ENCODE assay signal across 15 cellular contexts in the genomic region with DNA sequence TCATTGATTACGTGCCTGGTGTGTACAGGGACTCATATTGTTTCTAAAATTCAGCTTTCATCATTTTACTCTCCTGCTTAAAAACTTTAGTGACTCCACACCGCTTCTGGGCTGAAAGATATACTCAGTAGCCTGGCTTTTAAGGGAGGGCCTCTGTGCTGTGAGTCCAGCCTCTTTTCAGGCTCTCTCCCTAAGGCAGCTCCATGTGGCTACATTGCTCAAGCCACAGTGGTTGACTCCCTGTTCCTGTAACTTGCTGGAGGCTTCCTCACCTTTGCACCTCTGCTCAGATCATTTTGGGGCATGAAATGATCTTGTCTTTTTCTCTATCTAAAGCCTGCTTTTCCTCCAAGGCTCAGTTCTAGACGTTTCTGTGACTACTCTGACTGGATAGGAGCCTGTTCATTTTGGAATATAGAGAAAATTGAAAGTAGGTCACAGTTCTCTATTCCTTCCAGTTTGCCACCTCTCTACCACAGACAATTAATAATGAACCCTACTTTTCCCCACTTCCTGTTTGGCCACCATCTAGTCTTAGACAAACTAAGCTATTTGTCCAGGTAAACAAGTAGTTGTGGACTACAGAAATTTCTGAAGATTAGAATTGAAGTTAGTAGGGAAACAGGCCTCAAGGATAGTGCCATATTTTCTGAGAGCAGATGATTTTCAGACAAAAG.
DNase-seq lines count a peak whose midpoint lies in the region; ATAC-seq, FAIRE-seq and TF ChIP-seq lines count a peak whose summit lies in the region.
"Had no signal": no experiment of that assay in that cellular context is flagged by ENCODE, and none has a peak within 500 bp of the region (broad histone marks: within the 10 kb centered on the region; RNA-seq: fewer than 3 reads in every experiment).

No MANE protein-coding gene starts in this region.

- BruUV-seq in HepG2 (replicated peaks; lab: Mats Ljungman, UMichigan): no TSS peak

- POLR2A ChIA-PET in HepG2 (lab: Yijun Ruan, JAX): no interaction called here

- no peak for TF ChIP-seq CTCF in liver (IDR thresholded peaks at IDR 0.05; ENCODE audit: low read depth, low read length, missing input control)
- TF ChIP-seq CTCF in HepG2 (CRISPR knock-in tag; IDR thresholded peaks at IDR 0.05): no peak
- no peak for TF ChIP-seq CTCF in OCI-LY1 (IDR thresholded peaks at IDR 0.05; ENCODE audit: low read length)
- TF ChIP-seq CTCF in brain microvascular endothelial cell (IDR thresholded peaks at IDR 0.05; ENCODE audit: low read depth, low read length, missing control alignments): no peak

- no peaks in the 10 kb centered on the region for H3K36me3 ChIP-seq in liver (ENCODE audit: control insufficient read depth in 4 of 4, insufficient read depth in 3 of 4, low read depth in 1 of 4, low read length in 3 of 4)
- no peaks in the 10 kb centered on the region for H3K36me3 ChIP-seq in HepG2 (replicated peaks in 1 of 2; ENCODE audit: control insufficient read depth in 1 of 2, insufficient read depth in 2 of 2, low read length in 2 of 2)
- H3K36me3 ChIP-seq in OCI-LY1 (ENCODE audit: insufficient read depth, low read length): peaks cover under 1% of the 10 kb centered on the region; the same call in 1 of the 2 replicates
- no peaks in the 10 kb centered on the region for H3K36me3 ChIP-seq in brain microvascular endothelial cell (replicated peaks)
- H3K36me3 ChIP-seq: upper lobe of left lung had no signal

- no peaks in the 10 kb centered on the region for H3K9me3 ChIP-seq in liver (ENCODE audit: control insufficient read depth in 4 of 4, low read length in 3 of 4)
- H3K9me3 ChIP-seq in HepG2 (ENCODE audit: low read length): no peaks in the 10 kb centered on the region
- no peaks in the 10 kb centered on the region for H3K9me3 ChIP-seq in OCI-LY1 (ENCODE audit: low read length)
- H3K9me3 ChIP-seq: mucosa of descending colon, upper lobe of left lung had no signal

- H3F3A ChIP-seq in OCI-LY1 (ENCODE audit: insufficient read depth, low read length): peaks cover 7% of the 10 kb centered on the region

- CTCF ChIA-PET in HepG2 (lab: Yijun Ruan, JAX; ENCODE audit: low intra/inter-chr PET ratio, low total read pairs): no interaction called here

- H3K9me2 ChIP-seq in OCI-LY1 (ENCODE audit: low read depth, low read length): no peaks in the 10 kb centered on the region

- H4K20me1 ChIP-seq in HepG2 (ENCODE audit: insufficient read depth, low read length): no peaks in the 10 kb centered on the region
- H4K20me1 ChIP-seq in OCI-LY1 (ENCODE audit: insufficient read depth, low read length): no peaks in the 10 kb centered on the region

- H3K9ac ChIP-seq in liver (ENCODE audit: low read depth in 1 of 2, low read length in 2 of 2) (no peak overlapping the region), HepG2 (ENCODE audit: insufficient read depth, low read depth, low read length) (no peak overlapping the region), OCI-LY1 (ENCODE audit: low read length) (peak overlapping the region; percentile 44)

- in situ Hi-C loops in HepG2 (cut with HindIII; ENCODE audit: extremely low pct_ligation_motif_present, low pct_unique_long_range_greater_than_20kb): no loop called here
- in situ Hi-C loops in brain microvascular endothelial cell (cut with HindIII; ENCODE audit: low pct_ligation_motif_present, low sequenced_read_pairs): no loop called here

- no peak overlapping the region for H3K27ac ChIP-seq in liver (ENCODE audit: low read depth in 1 of 2, low read length in 2 of 2)
- H3K27ac ChIP-seq in HepG2 (ENCODE audit: extremely low read length, insufficient read depth, low read length): no peak overlapping the region
- peak overlapping the region; percentile 97 for H3K27ac ChIP-seq in OCI-LY1 (ENCODE audit: low read depth, low read length, poor library complexity, severe bottlenecking)
- H3K27ac ChIP-seq in brain microvascular endothelial cell: no peak overlapping the region
- H3K27ac ChIP-seq: upper lobe of left lung had no signal

- no peak for TF ChIP-seq EP300 in HepG2 (IDR thresholded peaks at IDR 0.05; ENCODE audit: low read depth in 2 of 2, low read length in 2 of 2)
- TF ChIP-seq EP300 in HepG2 (CRISPR knock-in tag; IDR thresholded peaks at IDR 0.05; ENCODE audit: borderline replicate concordance): no peak

- H3K4me1 ChIP-seq in liver (ENCODE audit: control insufficient read depth in 4 of 4, insufficient read depth in 4 of 4, low read length in 3 of 4) (no peaks in the 10 kb centered on the region), HepG2 (ENCODE audit: insufficient read depth, low read length) (no peaks in the 10 kb centered on the region), OCI-LY1 (ENCODE audit: insufficient read depth, low read length, severe bottlenecking) (peaks cover 90% of the 10 kb centered on the region)

- no peak for FAIRE-seq in HepG2 (lab: Jason Lieb, UNC)
- FAIRE-seq: H1 had no signal

- TF ChIP-seq RAD21 in liver (IDR thresholded peaks at IDR 0.05) (peak in 1 of 2 donors; percentile 7), HepG2 (CRISPR knock-in tag; IDR thresholded peaks at IDR 0.05) (no peak)

- H2AFZ ChIP-seq in HepG2 (ENCODE audit: low read length) (no peak overlapping the region), OCI-LY1 (ENCODE audit: low read length) (no peak overlapping the region)

- no peaks in the 10 kb centered on the region for H3K79me2 ChIP-seq in HepG2 (ENCODE audit: insufficient read depth, low read length)
- peaks cover 88% of the 10 kb centered on the region for H3K79me2 ChIP-seq in OCI-LY1 (ENCODE audit: insufficient read depth, low read length)

- H3K27me3 ChIP-seq in liver (ENCODE audit: control insufficient read depth in 4 of 4, insufficient read depth in 4 of 4, low read length in 3 of 4): no peaks in the 10 kb centered on the region
- H3K27me3 ChIP-seq in HepG2 (ENCODE audit: control insufficient read depth in 1 of 2, insufficient read depth in 2 of 2, low read length in 2 of 2): no peaks in the 10 kb centered on the region
- no peaks in the 10 kb centered on the region for H3K27me3 ChIP-seq in OCI-LY1 (ENCODE audit: insufficient read depth, low read length)
- H3K27me3 ChIP-seq in brain microvascular endothelial cell (replicated peaks): no peaks in the 10 kb centered on the region
- H3K27me3 ChIP-seq: upper lobe of left lung had no signal

- whole genome bisulfite sequencing in liver: 66% methylated on average over 3 of the region's 3 CpGs
- 0% methylated on average over 3 of the region's 3 CpGs for WGBS in HepG2 (ENCODE audit: low lambda C conversion rate)

- H3K4me3 ChIP-seq in liver (ENCODE audit: low read depth in 1 of 3, low read length in 3 of 3) (no peak overlapping the region), HepG2 (replicated peaks in 1 of 3; ENCODE audit: insufficient read depth in 1 of 3, low read depth in 2 of 3, low read length in 3 of 3) (no peak overlapping the region), OCI-LY1 (ENCODE audit: low read depth, low read length, poor library complexity, severe bottlenecking) (no peak overlapping the region), brain microvascular endothelial cell (ENCODE audit: low read depth, low read length) (no peak overlapping the region)
- H3K4me3 ChIP-seq: mucosa of descending colon, upper lobe of left lung had no signal

- H3K4me2 ChIP-seq in HepG2 (ENCODE audit: low read depth, low read length): no peak overlapping the region
- peak overlapping the region; percentile 75 for H3K4me2 ChIP-seq in OCI-LY1 (ENCODE audit: low read length)

- ATAC-seq in HepG2 (no peak), left lobe of liver (peak; percentile 73), GM21360 (IDR thresholded peaks at IDR 0.05; ENCODE audit: unreplicated experiment) (no peak)
- ATAC-seq: mucosa of descending colon, Panc1 had no signal

- intact Hi-C loops in HepG2 (cut with micrococcal nuclease; ENCODE audit: unreplicated experiment): no loop called here

- TF ChIP-seq POLR2A in HepG2 (IDR thresholded peaks at IDR 0.05; ENCODE audit: insufficient read depth in 1 of 2, low read depth in 2 of 2, low read length in 2 of 2): no peak

- DNase-seq in HepG2 (ENCODE audit: low spot score) (no peak), left lobe of liver (ENCODE audit: low spot score) (no peak), brain microvascular endothelial cell (no peak), DMS 273 (lab: John Stamatoyannopoulos, UW; ENCODE audit: unreplicated experiment) (no peak), Ammon's horn (ENCODE audit: low spot score) (no peak)
- DNase-seq: activated CD4-positive, alpha-beta T cell treated with anti-CD3 and anti-CD28 coated beads for 4 hours; activated T-cell treated with anti-CD3 and anti-CD28 coated beads, Interleukin-2, amount 50 U/mL, for 1 hour; mucosa of descending colon; posterior cingulate gyrus; upper lobe of left lung had no signal

TF ChIP-seq in liver, 16 proteins besides CTCF, POLR2A, EP300 and RAD21 (continues in another document):
- TF ChIP-seq, protein P1, sequence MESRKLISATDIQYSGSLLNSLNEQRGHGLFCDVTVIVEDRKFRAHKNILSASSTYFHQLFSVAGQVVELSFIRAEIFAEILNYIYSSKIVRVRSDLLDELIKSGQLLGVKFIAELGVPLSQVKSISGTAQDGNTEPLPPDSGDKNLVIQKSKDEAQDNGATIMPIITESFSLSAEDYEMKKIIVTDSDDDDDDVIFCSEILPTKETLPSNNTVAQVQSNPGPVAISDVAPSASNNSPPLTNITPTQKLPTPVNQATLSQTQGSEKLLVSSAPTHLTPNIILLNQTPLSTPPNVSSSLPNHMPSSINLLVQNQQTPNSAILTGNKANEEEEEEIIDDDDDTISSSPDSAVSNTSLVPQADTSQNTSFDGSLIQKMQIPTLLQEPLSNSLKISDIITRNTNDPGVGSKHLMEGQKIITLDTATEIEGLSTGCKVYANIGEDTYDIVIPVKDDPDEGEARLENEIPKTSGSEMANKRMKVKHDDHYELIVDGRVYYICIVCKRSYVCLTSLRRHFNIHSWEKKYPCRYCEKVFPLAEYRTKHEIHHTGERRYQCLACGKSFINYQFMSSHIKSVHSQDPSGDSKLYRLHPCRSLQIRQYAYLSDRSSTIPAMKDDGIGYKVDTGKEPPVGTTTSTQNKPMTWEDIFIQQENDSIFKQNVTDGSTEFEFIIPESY (IDR thresholded peaks at IDR 0.05): no peak
- TF ChIP-seq RXRA (IDR thresholded peaks at IDR 0.05): no peak

TF ChIP-seq in HepG2, 621 proteins besides CTCF, POLR2A, EP300 and RAD21:
- TF ChIP-seq ZNF678 (CRISPR knock-in tag; IDR thresholded peaks at IDR 0.05): no peak
